Comparison of ENCODE assay signal across 9 cellular contexts in the genomic region with DNA sequence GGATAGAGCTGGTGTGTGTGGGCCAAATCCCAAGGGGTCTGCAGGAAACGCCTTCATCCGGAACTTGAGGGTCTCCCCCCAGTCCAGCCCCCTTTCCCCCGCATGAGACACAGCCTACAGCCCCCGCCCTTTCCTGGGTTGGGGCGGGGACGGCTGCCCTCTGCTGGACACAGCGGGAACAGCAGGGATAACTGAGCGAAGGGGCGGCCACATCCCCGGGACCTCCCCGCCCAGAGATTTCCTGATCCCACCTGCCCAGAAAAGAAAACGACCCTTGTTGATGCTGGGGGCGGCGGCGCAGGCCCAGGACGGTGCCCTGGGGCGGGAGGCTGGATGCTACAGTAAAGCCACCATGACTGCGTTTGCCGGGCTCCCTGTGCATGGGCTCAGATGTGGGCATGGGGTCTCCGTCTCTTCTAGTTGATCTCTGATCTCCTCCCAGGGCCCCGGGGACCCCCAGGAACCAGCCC. TPM values are rescaled to one million over a fixed set of nuclear protein-coding genes. Genes with fewer than 3 reads are reported as not detected.
DNase-seq lines count a peak whose midpoint lies in the region; ATAC-seq and TF ChIP-seq lines count a peak whose summit lies in the region.
"Had no signal": no experiment of that assay in that cellular context is flagged by ENCODE, and none has a peak within 500 bp of the region (broad histone marks: within the 10 kb centered on the region; RNA-seq: fewer than 3 reads in every experiment).

No MANE protein-coding gene starts in this region.

- CTCF ChIA-PET in activated CD4-positive, alpha-beta T cell treated with anti-CD3 and anti-CD28 coated beads, Interleukin-2, amount 10 ng/mL, durations not matched to agents 7 days and 5 days (lab: Charles Lee): interaction anchor here (1.0 to 1.3 kb wide), 4 partner anchors 20 to 221 kb away, joined by 3 to 5 read pairs (median 3); no protein-coding TSS in a partner anchor

- H3K4me3 Mint-ChIP-seq in activated CD4-positive, alpha-beta T cell treated with anti-CD3 and anti-CD28 coated beads, Interleukin-2, amount 10 ng/mL, durations not matched to agents 7 days and 5 days: no peak overlapping the region
- H3K4me3 Mint-ChIP-seq in natural killer cell treated with Interleukin-12 subunit alpha and Interleukin-12 subunit beta and Interleukin-15 and Interleukin-18, amount 100 ng/mL, for 72 hours: no peak overlapping the region

- H3K4me3 ChIP-seq in tibial nerve: no peak overlapping the region
- H3K4me3 ChIP-seq: HAP-1 had no signal

- H3K27ac ChIP-seq in tibial nerve: no peak overlapping the region

- ATAC-seq in natural killer cell treated with Interleukin-12 subunit alpha and Interleukin-12 subunit beta and Interleukin-15 and Interleukin-18, amount 100 ng/mL, for 72 hours: peak; percentile 52 to 77
- ATAC-seq in HG02642 (IDR thresholded peaks at IDR 0.05; ENCODE audit: poor library complexity, unreplicated experiment) (no peak), HG02610 (IDR thresholded peaks at IDR 0.05; ENCODE audit: unreplicated experiment) (no peak)

- no peaks in the 10 kb centered on the region for H3K4me1 Mint-ChIP-seq in activated CD4-positive, alpha-beta T cell treated with anti-CD3 and anti-CD28 coated beads, Interleukin-2, amount 10 ng/mL, durations not matched to agents 7 days and 5 days
- no peaks in the 10 kb centered on the region for H3K4me1 Mint-ChIP-seq in natural killer cell treated with Interleukin-12 subunit alpha and Interleukin-12 subunit beta and Interleukin-15 and Interleukin-18, amount 100 ng/mL, for 72 hours (ENCODE audit: low read depth in 2 of 2)

- peaks cover 4 to 100% of the 10 kb centered on the region in 2 donors for H3K27me3 ChIP-seq in tibial nerve

- TF ChIP-seq EP300 in tibial nerve (IDR thresholded peaks at IDR 0.05): no peak

- DNase-seq in AG20443 (ENCODE audit: low spot score) (peak; percentile 89), HK-2 (ENCODE audit: unreplicated experiment) (peak; percentile 67), ecto neural progenitor cell (ENCODE audit: low spot score) (peak; percentile 85), tibial nerve (ENCODE audit: low spot score in 2 of 2) (peak in 1 of 2 donors; percentile 33)
- DNase-seq in activated CD4-positive, alpha-beta T cell treated with anti-CD3 and anti-CD28 coated beads, Interleukin-2, amount 10 ng/mL, durations not matched to agents 7 days and 5 days: peak; percentile 41
- no peak for DNase-seq in natural killer cell treated with Interleukin-12 subunit alpha and Interleukin-12 subunit beta and Interleukin-15 and Interleukin-18, amount 100 ng/mL, for 72 hours (ENCODE audit: low spot score)

- no peak for TF ChIP-seq POLR2A in tibial nerve (IDR thresholded peaks at IDR 0.05)

- H3K36me3 Mint-ChIP-seq in activated CD4-positive, alpha-beta T cell treated with anti-CD3 and anti-CD28 coated beads, Interleukin-2, amount 10 ng/mL, durations not matched to agents 7 days and 5 days (ENCODE audit: low read depth): no peaks in the 10 kb centered on the region
- peaks cover 15% of the 10 kb centered on the region for H3K36me3 Mint-ChIP-seq in natural killer cell treated with Interleukin-12 subunit alpha and Interleukin-12 subunit beta and Interleukin-15 and Interleukin-18, amount 100 ng/mL, for 72 hours

- H3K27ac Mint-ChIP-seq in activated CD4-positive, alpha-beta T cell treated with anti-CD3 and anti-CD28 coated beads, Interleukin-2, amount 10 ng/mL, durations not matched to agents 7 days and 5 days: no peak overlapping the region
- no peak overlapping the region for H3K27ac Mint-ChIP-seq in natural killer cell treated with Interleukin-12 subunit alpha and Interleukin-12 subunit beta and Interleukin-15 and Interleukin-18, amount 100 ng/mL, for 72 hours

- H3K9me3 Mint-ChIP-seq in activated CD4-positive, alpha-beta T cell treated with anti-CD3 and anti-CD28 coated beads, Interleukin-2, amount 10 ng/mL, durations not matched to agents 7 days and 5 days: peaks cover 15% of the 10 kb centered on the region
- no peaks in the 10 kb centered on the region for H3K9me3 Mint-ChIP-seq in natural killer cell treated with Interleukin-12 subunit alpha and Interleukin-12 subunit beta and Interleukin-15 and Interleukin-18, amount 100 ng/mL, for 72 hours

- H3K36me3 ChIP-seq in tibial nerve: no peaks in the 10 kb centered on the region
- H3K36me3 ChIP-seq: HAP-1 had no signal

- H3K9me3 ChIP-seq in tibial nerve: peaks cover 0 to 28% (median 8%) of the 10 kb centered on the region in 4 donors

- WGBS in tibial nerve, 2 donors: 4 to 7% methylated on average over 15 to 17 of the region's 21 CpGs

- POLR2A ChIA-PET in activated CD4-positive, alpha-beta T cell treated with anti-CD3 and anti-CD28 coated beads, Interleukin-2, amount 10 ng/mL, durations not matched to agents 7 days and 5 days (lab: Charles Lee): no interaction called here

- TF ChIP-seq CTCF in tibial nerve (IDR thresholded peaks at IDR 0.05): peak; percentile 87 to 97 (median 94)

- peaks cover 56% of the 10 kb centered on the region for H3K27me3 Mint-ChIP-seq in activated CD4-positive, alpha-beta T cell treated with anti-CD3 and anti-CD28 coated beads, Interleukin-2, amount 10 ng/mL, durations not matched to agents 7 days and 5 days
- H3K27me3 Mint-ChIP-seq in natural killer cell treated with Interleukin-12 subunit alpha and Interleukin-12 subunit beta and Interleukin-15 and Interleukin-18, amount 100 ng/mL, for 72 hours: peaks cover 36 to 40% of the 10 kb centered on the region in 2 donors

- peaks cover 0 to 6% (median 0%) of the 10 kb centered on the region in 4 donors for H3K4me1 ChIP-seq in tibial nerve
- H3K4me1 ChIP-seq: HAP-1 had no signal

RNA-seq across cellular contexts. Expression of gene ONECUT3, which starts 14.2 kb away (rescaled TPM):
- total RNA-seq in activated CD4-positive, alpha-beta T cell treated with anti-CD3 and anti-CD28 coated beads, Interleukin-2, amount 10 ng/mL, durations not matched to agents 7 days and 5 days: not detected
- total RNA-seq in natural killer cell treated with Interleukin-12 subunit alpha and Interleukin-12 subunit beta and Interleukin-15 and Interleukin-18, amount 100 ng/mL, for 72 hours: not detected
- not detected for total RNA-seq in tibial nerve

RNA-seq across cellular contexts. Expression of gene ATP8B3, which starts 44.6 kb away (rescaled TPM):
- 10 to 100 TPM; 22.2 to 28.8 TPM for total RNA-seq in activated CD4-positive, alpha-beta T cell treated with anti-CD3 and anti-CD28 coated beads, Interleukin-2, amount 10 ng/mL, durations not matched to agents 7 days and 5 days
- total RNA-seq in natural killer cell treated with Interleukin-12 subunit alpha and Interleukin-12 subunit beta and Interleukin-15 and Interleukin-18, amount 100 ng/mL, for 72 hours: 1 to 10 TPM; 2.3 to 2.8 TPM
- total RNA-seq in tibial nerve: 1 to 10 TPM in 2 of 4 donors, under 1 TPM in 2; 0.21 to 2.4 (median 1.2) TPM

Comparison
In these comparisons a context has a peak if more than half of its experiments do, and no peak if none do; other contexts are left out.
1. ATAC-seq: peak in natural killer cell treated with Interleukin-12 subunit alpha and Interleukin-12 subunit beta and Interleukin-15 and Interleukin-18, amount 100 ng/mL, for 72 hours (2 of 2); none in HG02642 (single experiment) and HG02610 (single experiment).
2. RNA of gene ATP8B3, which starts 44.6 kb away (total RNA-seq): 22.2 to 28.8 TPM in activated CD4-positive, alpha-beta T cell treated with anti-CD3 and anti-CD28 coated beads, Interleukin-2, amount 10 ng/mL, durations not matched to agents 7 days and 5 days; 2.3 to 2.8 TPM in natural killer cell treated with Interleukin-12 subunit alpha and Interleukin-12 subunit beta and Interleukin-15 and Interleukin-18, amount 100 ng/mL, for 72 hours and 0.21 to 2.4 TPM in tibial nerve; every median in the first group is over 4 times any median in the second.